In genomic region chrX:110414273-110414672, GRCh38 we compare ENCODE assay signal across 13 cellular contexts. TPM values are rescaled to one million over a fixed set of nuclear protein-coding genes. Genes with fewer than 3 reads are reported as not detected.
DNase-seq lines count a peak whose midpoint lies in the region; ATAC-seq, FAIRE-seq and TF ChIP-seq lines count a peak whose summit lies in the region.
"Had no signal": no experiment of that assay in that cellular context is flagged by ENCODE, and none has a peak within 500 bp of the region (broad histone marks: within the 10 kb centered on the region; RNA-seq: fewer than 3 reads in every experiment).

No MANE protein-coding gene starts in this region.

- ATAC-seq in GM18520 (IDR thresholded peaks at IDR 0.05; ENCODE audit: unreplicated experiment), result peak; percentile 17
- ATAC-seq in GM21619 (IDR thresholded peaks at IDR 0.05; ENCODE audit: unreplicated experiment), result peak; percentile 24
- peak; percentile 27 for ATAC-seq in HG03108 (IDR thresholded peaks at IDR 0.05; ENCODE audit: unreplicated experiment)
- ATAC-seq in GM19397 (IDR thresholded peaks at IDR 0.05; ENCODE audit: unreplicated experiment), result no peak
- ATAC-seq: left ventricle myocardium superior, Panc1 had no signal

- H3K27ac Mint-ChIP-seq in astrocyte (ENCODE audit: unreplicated experiment), result no peak overlapping the region

- H3K9ac ChIP-seq in astrocyte (ENCODE audit: low read length), result peak overlapping the region; percentile 70

- H3K4me3 Mint-ChIP-seq in astrocyte (ENCODE audit: unreplicated experiment), result no peak overlapping the region

- no peaks in the 10 kb centered on the region for H3K27me3 ChIP-seq in astrocyte (ENCODE audit: insufficient read depth, low read length)

- H3K4me3 ChIP-seq in astrocyte (ENCODE audit: insufficient read depth, low read depth, low read length), result no peak overlapping the region

- no peaks in the 10 kb centered on the region for H3K79me2 ChIP-seq in astrocyte (ENCODE audit: insufficient read depth, low read length)

- peaks cover 59% of the 10 kb centered on the region for H3K4me1 ChIP-seq in astrocyte (ENCODE audit: insufficient read depth, low read length)

- peak overlapping the region; percentile 93 for H3K27ac ChIP-seq in astrocyte (ENCODE audit: low read depth, low read length)

- no peaks in the 10 kb centered on the region for H3K36me3 Mint-ChIP-seq in astrocyte (ENCODE audit: low read depth, unreplicated experiment)

- no peaks in the 10 kb centered on the region for H3K9me3 Mint-ChIP-seq in astrocyte (ENCODE audit: unreplicated experiment)

- H3K9me3 ChIP-seq in astrocyte (ENCODE audit: insufficient read depth, low read depth, low read length), result no peaks in the 10 kb centered on the region

- intact Hi-C loops in posterior vena cava (cut with DNase I), result loop anchor here (5.0 to 10.0 kb wide), 3 partner anchors 99 to 259 kb away; partner anchors contain the start of gene AMMECR1 (in 1 of the 2)

- H2AFZ ChIP-seq in astrocyte (ENCODE audit: low read depth, low read length), result no peak overlapping the region

- H4K20me1 ChIP-seq in astrocyte (ENCODE audit: insufficient read depth, low read length), result no peaks in the 10 kb centered on the region

- no peaks in the 10 kb centered on the region for H3K36me3 ChIP-seq in astrocyte (ENCODE audit: insufficient read depth, low read length)

- no peak for TF ChIP-seq CTCF in astrocyte (IDR thresholded peaks at IDR 0.05; ENCODE audit: insufficient read depth, low read depth, low read length)

- H3K4me1 Mint-ChIP-seq in astrocyte (ENCODE audit: low read depth, unreplicated experiment), result peaks cover 32% of the 10 kb centered on the region

- peak; percentile 89 for FAIRE-seq in astrocyte (lab: Jason Lieb, UNC)

- H3K27me3 Mint-ChIP-seq in astrocyte (ENCODE audit: low read depth, unreplicated experiment), result no peaks in the 10 kb centered on the region

- DNase-seq in astrocyte (ENCODE audit: low read depth), result no peak
- DNase-seq in NCI-H1436 treated with DMSO at 0.1 percent for 48 hours (lab: John Stamatoyannopoulos, UW), result no peak
- no peak for DNase-seq in stimulated activated CD4-positive, alpha-beta T cell treated with anti-CD3 and anti-CD28 coated beads, Interleukin-1b, Interleukin-23, amount 100 ng/mL, for 48 hours
- DNase-seq in posterior vena cava (ENCODE audit: low spot score), result no peak
- DNase-seq: activated CD8-positive, alpha-beta memory T cell treated with anti-CD3 and anti-CD28 coated beads for 24 hours; AML-193; left ventricle myocardium superior; T-helper 9 cell had no signal

- peak overlapping the region; percentile 74 for H3K4me2 ChIP-seq in astrocyte (ENCODE audit: low read length)

RNA-seq across cellular contexts. Expression of gene RTL9, which starts 55.6 kb away (rescaled TPM):
- total RNA-seq in astrocyte (0.91 and 0.94 TPM in 2 replicates), posterior vena cava (under 1 TPM; 0.19 to 0.28 TPM)
